ENCODE assay signal across 23 cellular contexts in the genomic region with DNA sequence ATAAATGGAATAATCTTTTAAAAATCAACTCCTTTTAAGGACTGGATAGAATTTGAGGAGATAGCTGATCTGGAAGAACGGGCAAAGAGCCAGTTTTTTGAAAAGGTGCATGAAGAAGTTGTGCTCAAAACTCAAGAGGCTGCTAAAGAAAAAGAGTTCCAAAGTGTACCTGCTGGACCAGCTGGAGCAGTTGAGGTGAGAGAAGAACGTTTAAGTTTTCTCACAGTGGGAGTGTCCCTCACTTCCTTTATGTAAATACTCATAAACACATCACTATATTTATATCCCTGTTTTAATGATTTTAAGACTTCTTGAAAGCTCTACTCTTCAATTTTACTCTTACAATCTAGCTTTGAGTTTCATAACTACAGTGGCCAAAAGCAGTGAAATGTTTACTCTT. TPM values are rescaled to one million over a fixed set of nuclear protein-coding genes. Genes with fewer than 3 reads are reported as not detected.
A peak's percentile ranks its signal among the peaks of the same experiment; 100 is the strongest.
DNase-seq lines count a peak whose midpoint lies in the region; ATAC-seq and TF ChIP-seq lines count a peak whose summit lies in the region.
"Had no signal": no experiment of that assay in that cellular context is flagged by ENCODE, and none has a peak within 500 bp of the region (broad histone marks: within the 10 kb centered on the region; RNA-seq: fewer than 3 reads in every experiment).

No MANE protein-coding gene starts in this region.

- no peaks in the 10 kb centered on the region for H3K27me3 ChIP-seq in CD8-positive, alpha-beta memory T cell (ENCODE audit: insufficient read depth, low read length, poor library complexity, severe bottlenecking)
- H3K27me3 ChIP-seq in stomach: no peaks in the 10 kb centered on the region
- H3K27me3 ChIP-seq: ascending aorta, SJSA1 had no signal

- peak overlapping the region in 6 of 8 donors; percentile 24 to 89 (median 60) for H3K27ac Mint-ChIP-seq in CD8-positive, alpha-beta memory T cell
- H3K27ac Mint-ChIP-seq in activated naive CD8-positive, alpha-beta T cell treated with anti-CD3 and anti-CD28 coated beads for 36 hours: peak overlapping the region; percentile 16
- peak overlapping the region in 5 of 6 donors; percentile 16 to 55 (median 44) for H3K27ac Mint-ChIP-seq in naive B cell
- H3K27ac Mint-ChIP-seq: nephron; T-helper 2 cell treated with Interferon-gamma antibody and Interleukin-4, amounts not matched to agents 5 μg/mL and 100 μg/mL, for 36 hours had no signal

- H3K36me3 ChIP-seq in CD8-positive, alpha-beta memory T cell (ENCODE audit: insufficient read depth, low read length): peaks cover 44% of the 10 kb centered on the region
- H3K36me3 ChIP-seq in stomach: peaks cover 74 to 100% (median 99%) of the 10 kb centered on the region in 4 donors

- no peak for DNase-seq in CD8-positive, alpha-beta memory T cell
- DNase-seq in activated naive CD8-positive, alpha-beta T cell treated with anti-CD3 and anti-CD28 coated beads for 36 hours: no peak
- DNase-seq in naive B cell: no peak
- DNase-seq in NCI-H2171 treated with DMSO at 0.1 percent for 48 hours (lab: John Stamatoyannopoulos, UW): no peak
- no peak for DNase-seq in stomach
- no peak for DNase-seq in cortex of kidney (lab: John Stamatoyannopoulos, UW)
- DNase-seq: activated gamma-delta T cell; CD4-positive, alpha-beta memory T cell; cerebellar nuclear complex; effector CD8-positive, alpha-beta T cell; H7; kidney glomerular epithelial cell; NCI-H187; NCI-H226; NCI-H774; PC-9 had no signal

- no peak for ATAC-seq in naive B cell (ENCODE audit: low read depth in 2 of 2)
- ATAC-seq: sciatic nerve had no signal

- peaks cover 30 to 40% (median 36%) of the 10 kb centered on the region in 3 donors for H3K4me1 Mint-ChIP-seq in CD8-positive, alpha-beta memory T cell
- peaks cover 16% of the 10 kb centered on the region for H3K4me1 Mint-ChIP-seq in activated naive CD8-positive, alpha-beta T cell treated with anti-CD3 and anti-CD28 coated beads for 36 hours
- peaks cover 3 to 17% (median 8%) of the 10 kb centered on the region in 3 donors for H3K4me1 Mint-ChIP-seq in naive B cell
- H3K4me1 Mint-ChIP-seq: nephron had no signal

- POLR2A ChIA-PET in CD8-positive, alpha-beta memory T cell (lab: Charles Lee): interaction anchor here (1.0 kb wide), 1 partner anchor 22 kb away, joined by 9 read pairs; no protein-coding TSS in a partner anchor

- TF ChIP-seq CTCF in 22Rv1 (IDR thresholded peaks at IDR 0.05) (no peak), stomach (IDR thresholded peaks at IDR 0.05) (no peak)

- H3K36me3 Mint-ChIP-seq in CD8-positive, alpha-beta memory T cell: peaks cover 5 to 80% (median 16%) of the 10 kb centered on the region in 3 donors
- peaks cover 33% of the 10 kb centered on the region for H3K36me3 Mint-ChIP-seq in activated naive CD8-positive, alpha-beta T cell treated with anti-CD3 and anti-CD28 coated beads for 36 hours
- H3K36me3 Mint-ChIP-seq in naive B cell: peaks cover 12 to 19% of the 10 kb centered on the region in 2 donors

- WGBS in stomach, 5 donors: 38 to 52% (median 46%) methylated on average over 2 of the region's 2 CpGs

- no peak overlapping the region for H3K4me3 Mint-ChIP-seq in CD8-positive, alpha-beta memory T cell
- no peak overlapping the region for H3K4me3 Mint-ChIP-seq in activated naive CD8-positive, alpha-beta T cell treated with anti-CD3 and anti-CD28 coated beads for 36 hours
- no peak overlapping the region for H3K4me3 Mint-ChIP-seq in naive B cell
- H3K4me3 Mint-ChIP-seq: nephron; T-helper 2 cell treated with Interferon-gamma antibody and Interleukin-4, amounts not matched to agents 5 μg/mL and 100 μg/mL, for 36 hours had no signal

- CTCF ChIA-PET in CD8-positive, alpha-beta memory T cell (lab: Charles Lee): interaction anchor here (1.2 kb wide), 1 partner anchor 22 kb away, joined by 3 read pairs; no protein-coding TSS in a partner anchor

- H3K9me3 Mint-ChIP-seq in CD8-positive, alpha-beta memory T cell: no peaks in the 10 kb centered on the region
- no peaks in the 10 kb centered on the region for H3K9me3 Mint-ChIP-seq in activated naive CD8-positive, alpha-beta T cell treated with anti-CD3 and anti-CD28 coated beads for 36 hours
- H3K9me3 Mint-ChIP-seq in naive B cell: no peaks in the 10 kb centered on the region
- H3K9me3 Mint-ChIP-seq: CD4-positive, alpha-beta memory T cell; nephron; T-helper 2 cell treated with Interferon-gamma antibody and Interleukin-4, amounts not matched to agents 5 μg/mL and 100 μg/mL, for 36 hours had no signal

- H3K9me3 ChIP-seq in CD8-positive, alpha-beta memory T cell (ENCODE audit: low read length): no peaks in the 10 kb centered on the region
- H3K9me3 ChIP-seq in stomach: no peaks in the 10 kb centered on the region
- H3K9me3 ChIP-seq: ascending aorta, SJSA1 had no signal

- no peak overlapping the region for H3K4me3 ChIP-seq in CD8-positive, alpha-beta memory T cell (ENCODE audit: low read length)
- no peak overlapping the region for H3K4me3 ChIP-seq in stomach
- H3K4me3 ChIP-seq: ascending aorta, PC-9, SJSA1 had no signal

- intact Hi-C loops in stomach (cut with DNase I; ENCODE audit: low total_unique reads): no loop called here

- no peak for TF ChIP-seq POLR2A in stomach (IDR thresholded peaks at IDR 0.05)

- no peaks in the 10 kb centered on the region for H3K27me3 Mint-ChIP-seq in CD8-positive, alpha-beta memory T cell
- H3K27me3 Mint-ChIP-seq in activated naive CD8-positive, alpha-beta T cell treated with anti-CD3 and anti-CD28 coated beads for 36 hours: no peaks in the 10 kb centered on the region
- H3K27me3 Mint-ChIP-seq in naive B cell: no peaks in the 10 kb centered on the region
- H3K27me3 Mint-ChIP-seq: CD4-positive, alpha-beta memory T cell had no signal

- no peak for TF ChIP-seq EP300 in stomach (IDR thresholded peaks at IDR 0.05)

- no peaks in the 10 kb centered on the region for H3K4me1 ChIP-seq in CD8-positive, alpha-beta memory T cell (ENCODE audit: insufficient read depth, low read length)
- peaks cover 0 to 14% (median 3%) of the 10 kb centered on the region in 4 donors for H3K4me1 ChIP-seq in stomach
- H3K4me1 ChIP-seq: ascending aorta, SJSA1 had no signal

- H3K27ac ChIP-seq in 22Rv1 (peak overlapping the region; percentile 14), stomach (no peak overlapping the region)
- no peak overlapping the region for H3K27ac ChIP-seq in CD8-positive, alpha-beta memory T cell (ENCODE audit: low read depth, low read length)
- H3K27ac ChIP-seq: ascending aorta, KMS-11, PC-9, SJSA1 had no signal

RNA-seq across cellular contexts. Expression of gene ANKRD42, which starts 11.7 kb away (rescaled TPM):
- 10 to 100 TPM in 1 of 2 experiments, 1 to 10 TPM in 1; 9.7 to 10.3 TPM for total RNA-seq in CD8-positive, alpha-beta memory T cell
- polyA plus RNA-seq in CD8-positive, alpha-beta memory T cell: 6.0 TPM
- 1 to 10 TPM; 7.4 to 7.5 TPM for total RNA-seq in activated naive CD8-positive, alpha-beta T cell treated with anti-CD3 and anti-CD28 coated beads for 36 hours
- polyA plus RNA-seq in naive B cell (ENCODE audit: low read depth in 6 of 6) (10 to 100 TPM in 1 of 6 donors, 1 to 10 TPM in 5; 6.1 to 12.7 (median 7.5) TPM), stomach (1 to 10 TPM; 4.5 to 6.1 (median 4.5) TPM)
- total RNA-seq in stomach: 10 to 100 TPM in 2 of 5 donors, 1 to 10 TPM in 2, under 1 TPM in 1; 0.87 to 21.0 (median 5.4) TPM

RNA-seq across cellular contexts. Expression of gene PCF11, which starts 24.9 kb away (rescaled TPM):
- 10 to 100 TPM; 58.8 to 63.7 TPM for total RNA-seq in CD8-positive, alpha-beta memory T cell
- polyA plus RNA-seq in CD8-positive, alpha-beta memory T cell: 34.2 TPM
- 10 to 100 TPM; 49.3 to 51.9 TPM for total RNA-seq in activated naive CD8-positive, alpha-beta T cell treated with anti-CD3 and anti-CD28 coated beads for 36 hours
- polyA plus RNA-seq in naive B cell (ENCODE audit: low read depth in 6 of 6): 10 to 100 TPM; 14.8 to 60.0 (median 39.6) TPM
- total RNA-seq in stomach: 10 to 100 TPM; 58.0 to 87.2 (median 75.9) TPM
- 10 to 100 TPM; 10.1 to 25.4 (median 12.8) TPM for polyA plus RNA-seq in stomach
